In genomic region chr1:20702416-20702815, GRCh38 we compare ENCODE assay signal across 14 cellular contexts. TPM values are rescaled to one million over a fixed set of nuclear protein-coding genes. Genes with fewer than 3 reads are reported as not detected.
DNase-seq lines count a peak whose midpoint lies in the region; ATAC-seq and TF ChIP-seq lines count a peak whose summit lies in the region.
"Had no signal": no experiment of that assay in that cellular context is flagged by ENCODE, and none has a peak within 500 bp of the region (broad histone marks: within the 10 kb centered on the region; RNA-seq: fewer than 3 reads in every experiment).

No MANE protein-coding gene starts in this region.

- peaks cover 0 to 3% of the 10 kb centered on the region in 2 donors for H3K27me3 Mint-ChIP-seq in CD4-positive, alpha-beta memory T cell
- H3K27me3 Mint-ChIP-seq: effector memory CD8-positive, alpha-beta T cell had no signal

- H4K20me1 ChIP-seq in SK-N-SH (ENCODE audit: insufficient read depth): no peaks in the 10 kb centered on the region

- H3K79me2 ChIP-seq in SK-N-SH (ENCODE audit: insufficient read depth): no peaks in the 10 kb centered on the region

- no peaks in the 10 kb centered on the region for H3K9me3 Mint-ChIP-seq in CD4-positive, alpha-beta memory T cell
- H3K9me3 Mint-ChIP-seq: effector memory CD8-positive, alpha-beta T cell had no signal

- TF ChIP-seq RAD21 in SK-N-SH (IDR thresholded peaks at IDR 0.05; ENCODE audit: low read length): peak; percentile 37; the same call in 1 of the 2 replicates

- peaks cover 0 to 1% (median under 1%) of the 10 kb centered on the region in 4 donors for H3K4me1 Mint-ChIP-seq in CD4-positive, alpha-beta memory T cell

- no peaks in the 10 kb centered on the region for H3K36me3 ChIP-seq in SK-N-SH (replicated peaks in 1 of 2; ENCODE audit: control insufficient read depth in 1 of 2, insufficient read depth in 2 of 2, low read length in 1 of 2)
- no peaks in the 10 kb centered on the region for H3K36me3 ChIP-seq in CD4-positive, alpha-beta memory T cell (ENCODE audit: insufficient read depth, low read length)

- DNase-seq in AG04449 (ENCODE audit: low read depth, low spot score) (no peak), SK-N-SH (no peak), foreskin fibroblast (peak in 1 of 2 donors; percentile 57), kidney glomerular epithelial cell (lab: John Stamatoyannopoulos, UW) (no peak), retina (no peak)
- DNase-seq in CD4-positive, alpha-beta memory T cell: no peak
- DNase-seq: DMS79; effector memory CD8-positive, alpha-beta T cell; mesendoderm; NCI-H2171 treated with DMSO at 0.1 percent for 48 hours; SW 1271 had no signal

- no peaks in the 10 kb centered on the region for H3K9me2 ChIP-seq in SK-N-SH

- H3F3A ChIP-seq in SK-N-SH (replicated peaks; ENCODE audit: insufficient read depth): peaks cover 9% of the 10 kb centered on the region

- no peak for ATAC-seq in HG02763 (IDR thresholded peaks at IDR 0.05; ENCODE audit: unreplicated experiment)
- ATAC-seq: effector memory CD8-positive, alpha-beta T cell had no signal

- H3K27ac ChIP-seq in SK-N-SH (ENCODE audit: low read depth in 2 of 2, low read length in 1 of 2): no peak overlapping the region
- H3K27ac ChIP-seq in CD4-positive, alpha-beta memory T cell (ENCODE audit: low read depth, low read length): no peak overlapping the region

- H3K4me3 ChIP-seq in AG04449 (ENCODE audit: low read depth, low read length) (no peak overlapping the region), SK-N-SH (ENCODE audit: low read depth in 2 of 2, low read length in 1 of 2) (no peak overlapping the region), foreskin fibroblast (ENCODE audit: low read depth in 1 of 2, low read length in 2 of 2) (no peak overlapping the region)
- no peak overlapping the region for H3K4me3 ChIP-seq in CD4-positive, alpha-beta memory T cell (ENCODE audit: low read length in 2 of 2)

- POLR2A ChIA-PET in AG04449 (lab: Yijun Ruan, JAX): no interaction called here
- POLR2A ChIA-PET in SK-N-SH (lab: Yijun Ruan, JAX): interaction anchor here (1.0 kb wide), 1 partner anchor 150 kb away, joined by 3 read pairs; the partner anchor contains the start of gene FAM43B
- POLR2A ChIA-PET in CD4-positive, alpha-beta memory T cell (lab: Charles Lee; ENCODE audit: partially characterized antibody): no interaction called here

- no peaks in the 10 kb centered on the region for H3K36me3 Mint-ChIP-seq in CD4-positive, alpha-beta memory T cell

- H3K4me1 ChIP-seq in SK-N-SH (ENCODE audit: control insufficient read depth in 1 of 2, insufficient read depth in 2 of 2, low read depth in 1 of 2, low read length in 1 of 2): peaks cover 0 to 16% of the 10 kb centered on the region in 2 experiments; a peak in 3 of 4 replicates
- H3K4me1 ChIP-seq in CD4-positive, alpha-beta memory T cell (ENCODE audit: insufficient read depth, low read length): no peaks in the 10 kb centered on the region

- no peaks in the 10 kb centered on the region for H3K27me3 ChIP-seq in SK-N-SH (ENCODE audit: insufficient read depth)
- H3K27me3 ChIP-seq in CD4-positive, alpha-beta memory T cell (ENCODE audit: insufficient read depth, low read length): no peaks in the 10 kb centered on the region

- no peaks in the 10 kb centered on the region for H3K9me3 ChIP-seq in SK-N-SH
- no peaks in the 10 kb centered on the region for H3K9me3 ChIP-seq in CD4-positive, alpha-beta memory T cell (ENCODE audit: control insufficient read depth in 1 of 2, low read length in 2 of 2)

- H3K27ac Mint-ChIP-seq in CD4-positive, alpha-beta memory T cell: no peak overlapping the region
- H3K27ac Mint-ChIP-seq: effector memory CD8-positive, alpha-beta T cell had no signal

- 80% methylated on average over 1 of the region's 1 CpG for WGBS in SK-N-SH (ENCODE audit: low lambda C conversion rate)

- H3K4me2 ChIP-seq in SK-N-SH: no peak overlapping the region

- no peak overlapping the region for H2AFZ ChIP-seq in SK-N-SH (ENCODE audit: low read depth)

- no peak overlapping the region for H3K4me3 Mint-ChIP-seq in CD4-positive, alpha-beta memory T cell
- H3K4me3 Mint-ChIP-seq: effector memory CD8-positive, alpha-beta T cell had no signal

- CTCF ChIA-PET in AG04449 (lab: Yijun Ruan, JAX) (interaction anchor here (0.6 to 2.3 kb wide), 5 partner anchors 67 to 493 kb away, joined by 3 to 11 read pairs (median 4); no protein-coding TSS in a partner anchor), SK-N-SH (lab: Yijun Ruan, JAX) (interaction anchor here (1.1 to 2.0 kb wide), 3 partner anchors 25 to 493 kb away, joined by 3 to 8 read pairs (median 5); no protein-coding TSS in a partner anchor)
- CTCF ChIA-PET in CD4-positive, alpha-beta memory T cell (lab: Charles Lee; ENCODE audit: partially characterized antibody): interaction anchor here (0.9 kb wide), 1 partner anchor 493 kb away, joined by 5 read pairs; no protein-coding TSS in a partner anchor

- TF ChIP-seq CTCF in AG04449 (IDR thresholded peaks at IDR 0.05; ENCODE audit: insufficient read depth, low read length, missing control alignments) (peak; percentile 53), GM12874 (IDR thresholded peaks at IDR 0.05; ENCODE audit: insufficient read depth, low read depth, low read length) (peak; percentile 41; the same call in 1 of the 2 replicates), SK-N-SH (IDR thresholded peaks at IDR 0.05) (peak; percentile 38), foreskin fibroblast (IDR thresholded peaks at IDR 0.05; ENCODE audit: low read depth, low read length) (peak; percentile 50)

- H3K9ac ChIP-seq in SK-N-SH: no peak overlapping the region

- intact Hi-C loops in CD4-positive, alpha-beta memory T cell (cut with micrococcal nuclease): no loop called here

- no peak for TF ChIP-seq EP300 in SK-N-SH (IDR thresholded peaks at IDR 0.05; ENCODE audit: borderline replicate concordance in 1 of 2, low read depth in 1 of 2, low read length in 1 of 2)

TF ChIP-seq in SK-N-SH, 30 proteins besides CTCF, POLR2A, EP300 and RAD21 (continues in another document):
- TF ChIP-seq REST (IDR thresholded peaks at IDR 0.05; ENCODE audit: low read depth, low read length) (no peak), IRF3 (IDR thresholded peaks at IDR 0.05; ENCODE audit: low read depth, low read length) (no peak), FOSL2 (IDR thresholded peaks at IDR 0.05; ENCODE audit: borderline replicate concordance, low read depth) (no peak), MXI1 (IDR thresholded peaks at IDR 0.05; ENCODE audit: low read depth, low read length) (no peak), RCOR1 (IDR thresholded peaks at IDR 0.05; ENCODE audit: low read length) (no peak), EZH2phosphoT487 (IDR thresholded peaks at IDR 0.05; ENCODE audit: borderline replicate concordance, low read depth) (no peak), SMC3 (IDR thresholded peaks at IDR 0.05; ENCODE audit: low read depth, low read length) (0 out of 2 replicates have a peak, but pooled peaks have one; percentile 30)

RNA-seq across cellular contexts. Expression of gene KIF17, which starts 15.4 kb away (rescaled TPM):
- polyA plus RNA-seq in SK-N-SH (2012; rRNA removed): 4.1 and 4.3 TPM in 2 replicates
- polyA plus RNA-seq in SK-N-SH (2012; cell fraction: cytosol; rRNA removed): 2.2 and 4.1 TPM in 2 replicates
- 7.7 and 9.5 TPM in 2 replicates for polyA plus RNA-seq in SK-N-SH (2012; cell fraction: nucleus; rRNA removed)
- total RNA-seq in CD4-positive, alpha-beta memory T cell: not detected
- not detected for polyA plus RNA-seq in CD4-positive, alpha-beta memory T cell

RNA-seq across cellular contexts. Expression of gene SH2D5, which starts 30.1 kb away (rescaled TPM):
- 6.1 and 6.5 TPM in 2 replicates for polyA plus RNA-seq in SK-N-SH (2012; rRNA removed)
- polyA plus RNA-seq in SK-N-SH (2012; cell fraction: cytosol; rRNA removed): 3.2 and 4.1 TPM in 2 replicates
- 28.8 and 30.4 TPM in 2 replicates for polyA plus RNA-seq in SK-N-SH (2012; cell fraction: nucleus; rRNA removed)
- total RNA-seq in CD4-positive, alpha-beta memory T cell: under 1 TPM in 1 of 2 experiments, not detected in 1; 0.38 TPM
- not detected for polyA plus RNA-seq in CD4-positive, alpha-beta memory T cell
- total RNA-seq: subcutaneous adipose tissue had no signal

RNA-seq across cellular contexts. Expression of gene DDOST, which starts 41.2 kb away (rescaled TPM):
- polyA plus RNA-seq in SK-N-SH (2012; rRNA removed): 602 and 763 TPM in 2 replicates
- polyA plus RNA-seq in SK-N-SH (2012; cell fraction: cytosol; rRNA removed): 495 and 668 TPM in 2 replicates
- polyA plus RNA-seq in SK-N-SH (2012; cell fraction: nucleus; rRNA removed): 125 and 238 TPM in 2 replicates
- total RNA-seq in CD4-positive, alpha-beta memory T cell: 100 to 1,000 TPM; 133 to 134 TPM
- 100 to 1,000 TPM; 235 to 405 TPM for polyA plus RNA-seq in CD4-positive, alpha-beta memory T cell
